In the genomic region with DNA sequence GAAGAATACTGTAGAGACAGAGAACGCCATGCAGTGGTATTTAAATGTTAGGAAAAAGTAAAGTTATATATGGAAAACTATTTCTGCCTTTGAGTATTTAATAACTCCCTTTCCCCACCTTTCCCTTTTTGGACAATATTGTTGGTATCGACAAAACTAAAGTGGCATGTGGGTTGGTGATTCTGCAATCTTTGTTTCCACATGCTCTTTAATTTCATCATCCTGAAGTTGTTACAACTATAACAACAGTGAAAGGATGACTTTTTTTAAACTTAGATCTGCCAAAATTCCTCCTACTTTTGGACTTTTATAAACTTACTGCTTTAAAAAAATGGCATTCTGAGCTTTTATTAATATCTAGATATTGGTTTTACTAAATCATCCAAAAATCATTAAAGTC, we compare ENCODE assay signal across 19 cellular contexts.
"Had no signal": no experiment of that assay in that cellular context is flagged by ENCODE, and none has a peak within 500 bp of the region (broad histone marks: within the 10 kb centered on the region; RNA-seq: fewer than 3 reads in every experiment).

No MANE protein-coding gene starts in this region.

- H3K27me3 ChIP-seq: ascending aorta, colonic mucosa, heart left ventricle, suprapubic skin, upper lobe of left lung had no signal

- H3K4me1 Mint-ChIP-seq: activated CD4-positive, alpha-beta memory T cell treated with anti-CD3 and anti-CD28 coated beads, Interleukin-2, amount 10 ng/mL, durations not matched to agents 7 days and 5 days; activated CD4-positive, alpha-beta T cell treated with anti-CD3 and anti-CD28 coated beads for 36 hours; activated naive CD8-positive, alpha-beta T cell treated with anti-CD3 and anti-CD28 coated beads, Interleukin-2, amount 10 ng/mL, durations not matched to agents 7 days and 5 days; nephron had no signal

- H3K27me3 Mint-ChIP-seq: activated CD4-positive, alpha-beta memory T cell treated with anti-CD3 and anti-CD28 coated beads, Interleukin-2, amount 10 ng/mL, durations not matched to agents 7 days and 5 days; activated CD4-positive, alpha-beta T cell treated with anti-CD3 and anti-CD28 coated beads for 36 hours; activated naive CD8-positive, alpha-beta T cell treated with anti-CD3 and anti-CD28 coated beads, Interleukin-2, amount 10 ng/mL, durations not matched to agents 7 days and 5 days had no signal

- H3K27ac ChIP-seq: ascending aorta, colonic mucosa, heart left ventricle, prostate gland, suprapubic skin, upper lobe of left lung, VCaP had no signal

- DNase-seq: activated CD4-positive, alpha-beta memory T cell treated with anti-CD3 and anti-CD28 coated beads, Interleukin-2, amount 10 ng/mL, durations not matched to agents 7 days and 5 days; activated CD4-positive, alpha-beta T cell treated with anti-CD3 and anti-CD28 coated beads for 36 hours; activated naive CD8-positive, alpha-beta T cell treated with anti-CD3 and anti-CD28 coated beads, Interleukin-2, amount 10 ng/mL, durations not matched to agents 7 days and 5 days; activated T-cell treated with anti-CD3 and anti-CD28 coated beads, Interleukin-2, amount 50 U/mL, for 72 hours; colonic mucosa; effector memory CD4-positive, alpha-beta T cell; heart left ventricle; kidney; left ventricle myocardium superior; mesendoderm; stimulated activated CD4-positive, alpha-beta T cell treated with anti-CD3 and anti-CD28 coated beads, Interleukin-12 subunit alpha, Interleukin-12 subunit beta, amount 100 ng/mL, for 4 hours; stimulated activated naive CD4-positive, alpha-beta T cell treated with Interleukin-2 at 50 U/mL for 16 hours; T-helper 9 cell; upper lobe of left lung had no signal

- H3K36me3 Mint-ChIP-seq: activated naive CD8-positive, alpha-beta T cell treated with anti-CD3 and anti-CD28 coated beads, Interleukin-2, amount 10 ng/mL, durations not matched to agents 7 days and 5 days had no signal

- H3K27ac Mint-ChIP-seq: activated CD4-positive, alpha-beta memory T cell treated with anti-CD3 and anti-CD28 coated beads, Interleukin-2, amount 10 ng/mL, durations not matched to agents 7 days and 5 days; activated CD4-positive, alpha-beta T cell treated with anti-CD3 and anti-CD28 coated beads for 36 hours; activated naive CD8-positive, alpha-beta T cell treated with anti-CD3 and anti-CD28 coated beads, Interleukin-2, amount 10 ng/mL, durations not matched to agents 7 days and 5 days; activated T-cell treated with anti-CD3 and anti-CD28 coated beads, Interleukin-2, amount 50 U/mL, for 72 hours; nephron had no signal

- H3K4me3 ChIP-seq: ascending aorta, colonic mucosa, heart left ventricle, prostate gland, suprapubic skin, upper lobe of left lung had no signal

- H3K4me3 Mint-ChIP-seq: activated CD4-positive, alpha-beta memory T cell treated with anti-CD3 and anti-CD28 coated beads, Interleukin-2, amount 10 ng/mL, durations not matched to agents 7 days and 5 days; activated CD4-positive, alpha-beta T cell treated with anti-CD3 and anti-CD28 coated beads for 36 hours; activated naive CD8-positive, alpha-beta T cell treated with anti-CD3 and anti-CD28 coated beads, Interleukin-2, amount 10 ng/mL, durations not matched to agents 7 days and 5 days; activated T-cell treated with anti-CD3 and anti-CD28 coated beads, Interleukin-2, amount 50 U/mL, for 72 hours; nephron had no signal

- H3K36me3 ChIP-seq: colonic mucosa, prostate gland, upper lobe of left lung had no signal

- H3K4me1 ChIP-seq: ascending aorta, colonic mucosa, heart left ventricle, prostate gland, suprapubic skin, upper lobe of left lung had no signal

- H3K9me3 ChIP-seq: ascending aorta, colonic mucosa, heart left ventricle, prostate gland, suprapubic skin, upper lobe of left lung had no signal

- H3K9me3 Mint-ChIP-seq: activated CD4-positive, alpha-beta memory T cell treated with anti-CD3 and anti-CD28 coated beads, Interleukin-2, amount 10 ng/mL, durations not matched to agents 7 days and 5 days; activated naive CD8-positive, alpha-beta T cell treated with anti-CD3 and anti-CD28 coated beads, Interleukin-2, amount 10 ng/mL, durations not matched to agents 7 days and 5 days; activated T-cell treated with anti-CD3 and anti-CD28 coated beads, Interleukin-2, amount 50 U/mL, for 72 hours; nephron had no signal
